ENCODE assay signal across 13 cellular contexts in genomic region chr14:24426912-24427536, GRCh38. TPM values are rescaled to one million over a fixed set of nuclear protein-coding genes. Genes with fewer than 3 reads are reported as not detected.
DNase-seq lines count a peak whose midpoint lies in the region; ATAC-seq, FAIRE-seq and TF ChIP-seq lines count a peak whose summit lies in the region.
"Had no signal": no experiment of that assay in that cellular context is flagged by ENCODE, and none has a peak within 500 bp of the region (broad histone marks: within the 10 kb centered on the region; RNA-seq: fewer than 3 reads in every experiment).

No MANE protein-coding gene starts in this region.

- H3K27me3 ChIP-seq in hepatocyte (no peaks in the 10 kb centered on the region), stomach (no peaks in the 10 kb centered on the region)

- no peaks in the 10 kb centered on the region for H3K9me3 ChIP-seq in T-helper 17 cell (ENCODE audit: control insufficient read depth, low read length, poor library complexity, severe bottlenecking)
- no peaks in the 10 kb centered on the region for H3K9me3 ChIP-seq in hepatocyte (ENCODE audit: low read depth)
- no peaks in the 10 kb centered on the region for H3K9me3 ChIP-seq in stomach

- H3K79me2 ChIP-seq in hepatocyte = peaks cover 24% of the 10 kb centered on the region

- TF ChIP-seq CTCF in hepatocyte (IDR thresholded peaks at IDR 0.05; ENCODE audit: poor library complexity) = no peak
- TF ChIP-seq CTCF in stomach (IDR thresholded peaks at IDR 0.05) = peak in 1 of 7 experiments; percentile 10

- FAIRE-seq in urothelium cell line (lab: Jason Lieb, UNC) = no peak

- no peak overlapping the region for H2AFZ ChIP-seq in hepatocyte

- no peak for TF ChIP-seq EP300 in stomach (IDR thresholded peaks at IDR 0.05)

- peaks cover 1% of the 10 kb centered on the region for H3K9me3 Mint-ChIP-seq in activated naive CD4-positive, alpha-beta T cell treated with anti-CD3 and anti-CD28 coated beads, Interleukin-2, amount 10 ng/mL, durations not matched to agents 7 days and 5 days
- H3K9me3 Mint-ChIP-seq: activated T-cell treated with anti-CD3 and anti-CD28 coated beads, Interleukin-2, amount 50 U/mL, for 72 hours; T-helper 2 cell treated with Interferon-gamma antibody and Interleukin-4, amounts not matched to agents 5 μg/mL and 100 μg/mL, for 36 hours had no signal

- H3K4me2 ChIP-seq in hepatocyte = peak overlapping the region; percentile 63

- H4K20me1 ChIP-seq in hepatocyte (ENCODE audit: insufficient read depth, poor library complexity, severe bottlenecking) = peaks cover 9% of the 10 kb centered on the region

- no peaks in the 10 kb centered on the region for H3K9me2 ChIP-seq in hepatocyte (replicated peaks; ENCODE audit: insufficient read depth)

- TF ChIP-seq POLR2A in stomach (IDR thresholded peaks at IDR 0.05) = no peak

- H3K4me3 ChIP-seq in hepatocyte (no peak overlapping the region), stomach (peak overlapping the region in 1 of 4 donors; percentile 10)

- WGBS in hepatocyte (ENCODE audit: low lambda C conversion rate, missing lambda C conversion rate) = 53% methylated on average over 8 of the region's 8 CpGs
- 27 to 62% (median 38%) methylated on average over 7 to 8 of the region's 8 CpGs for WGBS in stomach, 5 donors

- peak; percentile 46 for DNase-seq in activated naive CD4-positive, alpha-beta T cell treated with anti-CD3 and anti-CD28 coated beads, Interleukin-2, amount 10 ng/mL, durations not matched to agents 7 days and 5 days
- DNase-seq in activated naive CD4-positive, alpha-beta T cell treated with anti-CD3 and anti-CD28 coated beads, Interleukin-2, amount 50 U/mL, for 16 hours = no peak
- DNase-seq in T-helper 17 cell (no peak), hepatocyte (ENCODE audit: low spot score) (peak; percentile 79), stomach (peak; percentile 78), SHP77 treated with DMSO at 0.1 percent for 48 hours (lab: John Stamatoyannopoulos, UW) (no peak), urothelium cell line (ENCODE audit: low spot score) (no peak)
- DNase-seq: activated T-cell treated with anti-CD3 and anti-CD28 coated beads, Interleukin-2, amount 50 U/mL, for 72 hours; glutamatergic neuron; MM.1S; NCI-H82 had no signal

- ATAC-seq in T-helper 17 cell (no peak), GM19455 (IDR thresholded peaks at IDR 0.05; ENCODE audit: unreplicated experiment) (no peak)
- ATAC-seq: activated T-cell treated with anti-CD3 and anti-CD28 coated beads, Interleukin-2, amount 50 U/mL, for 72 hours had no signal

- peaks cover 9% of the 10 kb centered on the region for H3K36me3 Mint-ChIP-seq in activated naive CD4-positive, alpha-beta T cell treated with anti-CD3 and anti-CD28 coated beads, Interleukin-2, amount 10 ng/mL, durations not matched to agents 7 days and 5 days
- H3K36me3 Mint-ChIP-seq in T-helper 17 cell (ENCODE audit: low read depth) = peaks cover 3% of the 10 kb centered on the region

- no peak overlapping the region for H3K4me3 Mint-ChIP-seq in activated naive CD4-positive, alpha-beta T cell treated with anti-CD3 and anti-CD28 coated beads, Interleukin-2, amount 10 ng/mL, durations not matched to agents 7 days and 5 days
- H3K4me3 Mint-ChIP-seq in T-helper 17 cell = peak overlapping the region; percentile 79

- no peaks in the 10 kb centered on the region for H3K36me3 ChIP-seq in hepatocyte (replicated peaks; ENCODE audit: insufficient read depth, low read depth)
- peaks cover 3 to 8% (median 7%) of the 10 kb centered on the region in 4 donors for H3K36me3 ChIP-seq in stomach

- H3K27ac ChIP-seq in hepatocyte (peak overlapping the region; percentile 98), stomach (peak overlapping the region; percentile 81 to 99 (median 98))

- H3K27me3 Mint-ChIP-seq in activated naive CD4-positive, alpha-beta T cell treated with anti-CD3 and anti-CD28 coated beads, Interleukin-2, amount 10 ng/mL, durations not matched to agents 7 days and 5 days = no peaks in the 10 kb centered on the region
- no peaks in the 10 kb centered on the region for H3K27me3 Mint-ChIP-seq in T-helper 17 cell

- H3K4me1 ChIP-seq in hepatocyte (ENCODE audit: insufficient read depth) (peaks cover 43% of the 10 kb centered on the region), stomach (peaks cover 57 to 85% (median 66%) of the 10 kb centered on the region in 4 donors)

- peaks cover 64% of the 10 kb centered on the region for H3K4me1 Mint-ChIP-seq in activated naive CD4-positive, alpha-beta T cell treated with anti-CD3 and anti-CD28 coated beads, Interleukin-2, amount 10 ng/mL, durations not matched to agents 7 days and 5 days
- H3K4me1 Mint-ChIP-seq in T-helper 17 cell = peaks cover 41% of the 10 kb centered on the region

- CTCF ChIA-PET in activated naive CD4-positive, alpha-beta T cell treated with anti-CD3 and anti-CD28 coated beads, Interleukin-2, amount 10 ng/mL, durations not matched to agents 7 days and 5 days (lab: Charles Lee) = interaction anchor here (0.7 to 17.5 kb wide), 2 partner anchors 10 to 94 kb away, joined by 3 to 557 read pairs; partner anchors contain the start of genes ADCY4 and RIPK3

- H3K27ac Mint-ChIP-seq in activated naive CD4-positive, alpha-beta T cell treated with anti-CD3 and anti-CD28 coated beads, Interleukin-2, amount 10 ng/mL, durations not matched to agents 7 days and 5 days = peak overlapping the region; percentile 38
- H3K27ac Mint-ChIP-seq in T-helper 17 cell = peak overlapping the region; percentile 92

- intact Hi-C loops in stomach (cut with DNase I; ENCODE audit: low total_unique reads) = no loop called here

RNA-seq across cellular contexts. Expression of gene CBLN3, which starts 2.4 kb away (rescaled TPM):
- 1 to 10 TPM; 4.2 to 6.0 TPM for total RNA-seq in T-helper 17 cell
- 2.2 and 2.8 TPM in 2 replicates for total RNA-seq in hepatocyte
- polyA plus RNA-seq in hepatocyte = 0.99 and 2.4 TPM in 2 replicates
- total RNA-seq in stomach = 1 to 10 TPM in 3 of 5 donors, not detected in 2; 2.0 to 4.2 (median 3.8) TPM
- 1 to 10 TPM in 2 of 3 donors, under 1 TPM in 1; 0.81 to 2.1 (median 1.4) TPM for polyA plus RNA-seq in stomach

RNA-seq across cellular contexts. Expression of gene KHNYN, which starts 2.7 kb away (rescaled TPM):
- total RNA-seq in T-helper 17 cell (100 to 1,000 TPM; 118 to 128 TPM), hepatocyte (67.1 and 90.5 TPM in 2 replicates), stomach (100 to 1,000 TPM in 1 of 5 donors, 10 to 100 TPM in 4; 63.4 to 348 (median 77.2) TPM)
- polyA plus RNA-seq in hepatocyte (36.4 and 39.6 TPM in 2 replicates), stomach (10 to 100 TPM; 13.9 to 23.4 (median 22.9) TPM)

RNA-seq across cellular contexts. Expression of gene SDR39U1, which starts 15.6 kb away (rescaled TPM):
- total RNA-seq in T-helper 17 cell (10 to 100 TPM; 64.3 to 82.6 TPM), hepatocyte (24.4 and 34.1 TPM in 2 replicates), stomach (10 to 100 TPM; 10.8 to 71.2 (median 42.4) TPM)
- polyA plus RNA-seq in hepatocyte (99.7 and 102 TPM in 2 replicates), stomach (10 to 100 TPM; 37.0 to 64.8 (median 41.8) TPM)

RNA-seq across cellular contexts. Expression of gene NYNRIN, which starts 28.2 kb away (rescaled TPM):
- total RNA-seq in T-helper 17 cell (under 1 TPM in 1 of 2 donors, not detected in 1; 0.22 TPM), hepatocyte (41.7 and 56.5 TPM in 2 replicates), stomach (10 to 100 TPM in 2 of 5 donors, 1 to 10 TPM in 3; 2.9 to 16.0 (median 8.1) TPM)
- polyA plus RNA-seq in hepatocyte (34.4 and 34.5 TPM in 2 replicates), stomach (1 to 10 TPM; 2.3 to 3.3 (median 2.3) TPM)

RNA-seq across cellular contexts. Expression of gene NFATC4, which starts 59.0 kb away (rescaled TPM):
- not detected for total RNA-seq in T-helper 17 cell
- 37.8 and 45.0 TPM in 2 replicates for total RNA-seq in hepatocyte
- polyA plus RNA-seq in hepatocyte = 68.8 and 84.5 TPM in 2 replicates
- 10 to 100 TPM; 20.1 to 64.8 (median 33.0) TPM for total RNA-seq in stomach
- 100 to 1,000 TPM in 1 of 3 donors, 10 to 100 TPM in 2; 71.4 to 119 (median 99.0) TPM for polyA plus RNA-seq in stomach

Comparison
In these comparisons a context has a peak if more than half of its experiments do, and no peak if none do; other contexts are left out.
1. DNase-seq: peak in activated naive CD4-positive, alpha-beta T cell treated with anti-CD3 and anti-CD28 coated beads, Interleukin-2, amount 10 ng/mL, durations not matched to agents 7 days and 5 days (single experiment), hepatocyte (single experiment) and stomach (single experiment); none in activated naive CD4-positive, alpha-beta T cell treated with anti-CD3 and anti-CD28 coated beads, Interleukin-2, amount 50 U/mL, for 16 hours (single experiment), T-helper 17 cell (0 of 3), SHP77 treated with DMSO at 0.1 percent for 48 hours (single experiment) and urothelium cell line (single experiment).